ENCODE assay signal across 8 cellular contexts in genomic region chr1:85581138-85581801, GRCh38. TPM values are rescaled to one million over a fixed set of nuclear protein-coding genes. Genes with fewer than 3 reads are reported as not detected.
DNase-seq lines count a peak whose midpoint lies in the region; ATAC-seq lines count a peak whose summit lies in the region.

No MANE protein-coding gene starts in this region.

- H3K36me3 ChIP-seq in H7 (replicated peaks; ENCODE audit: control insufficient read depth, insufficient read depth, low read length), result peaks cover 16% of the 10 kb centered on the region

- peaks cover 6% of the 10 kb centered on the region for H3K4me1 ChIP-seq in right cardiac atrium (ENCODE audit: control insufficient read depth, insufficient read depth, low read length)

- no peaks in the 10 kb centered on the region for H3K9me3 ChIP-seq in right cardiac atrium (ENCODE audit: control insufficient read depth, low read length)

- peak overlapping the region; percentile 96 for H3K27ac ChIP-seq in right cardiac atrium (ENCODE audit: low read length)

- under 1% methylated on average over 45 of the region's 45 CpGs for WGBS in right cardiac atrium

- DNase-seq in DMS79 treated with DMSO at 0.1 percent for 48 hours (lab: John Stamatoyannopoulos, UW) (peak; percentile 29), H7 (peak; percentile 87), NCI-H748 treated with DMSO at 0.1 percent for 48 hours (lab: John Stamatoyannopoulos, UW) (peak; percentile 60), anterior cingulate cortex (lab: John Stamatoyannopoulos, UW) (peak in 31 of 58 donors; percentile 9 to 57 (median 28)), right cardiac atrium (peak; percentile 72 to 91 (median 88)), sciatic nerve (ENCODE audit: low spot score) (peak; percentile 87), occipital lobe (lab: John Stamatoyannopoulos, UW) (no peak)
- no peak for DNase-seq in effector CD4-positive, alpha-beta T cell

- H3K27me3 ChIP-seq in H7 (ENCODE audit: control insufficient read depth, insufficient read depth, low read length), result peaks cover 18% of the 10 kb centered on the region
- no peaks in the 10 kb centered on the region for H3K27me3 ChIP-seq in right cardiac atrium (ENCODE audit: control insufficient read depth, insufficient read depth)

- intact Hi-C loops in right cardiac atrium (cut with DNase I), result loop anchor here in 3 of 4 donors (2.0 to 10.0 kb wide), 5 partner anchors 86 to 276 kb away; partner anchors contain the start of gene ZNHIT6 (in 1 of the 3)
- intact Hi-C loops in sciatic nerve (cut with DNase I), result loop anchor here (10.0 kb wide), 1 partner anchor 276 kb away; no protein-coding TSS in a partner anchor

- ATAC-seq in right cardiac atrium (peak; percentile 60 to 61), sciatic nerve (peak; percentile 60)

- H3K4me3 ChIP-seq in H7 (ENCODE audit: insufficient read depth, low read depth, low read length) (peak overlapping the region; percentile 97), right cardiac atrium (ENCODE audit: low read length) (peak overlapping the region; percentile 60)

RNA-seq across cellular contexts. Expression of gene CCN1, which starts 0.7 kb away (rescaled TPM):
- total RNA-seq in H7 (2014; rRNA removed; shearing (Covaris generic)), result 9.4 and 9.9 TPM in 2 replicates
- total RNA-seq in right cardiac atrium (100 to 1,000 TPM in 1 of 4 donors, 10 to 100 TPM in 3; 23.8 to 112 (median 36.2) TPM), sciatic nerve (137 TPM), occipital lobe (3.7 TPM)
- 275 TPM for polyA plus RNA-seq in right cardiac atrium

Comparison
In these comparisons a context has a peak if more than half of its experiments do, and no peak if none do; other contexts are left out.
1. DNase-seq: peak in DMS79 treated with DMSO at 0.1 percent for 48 hours (single experiment), H7 (single experiment), NCI-H748 treated with DMSO at 0.1 percent for 48 hours (single experiment), anterior cingulate cortex (31 of 58), right cardiac atrium (3 of 3) and sciatic nerve (single experiment); none in occipital lobe (single experiment) and effector CD4-positive, alpha-beta T cell (single experiment).